1 cellular context compared by ENCODE assay signal in the genomic region with DNA sequence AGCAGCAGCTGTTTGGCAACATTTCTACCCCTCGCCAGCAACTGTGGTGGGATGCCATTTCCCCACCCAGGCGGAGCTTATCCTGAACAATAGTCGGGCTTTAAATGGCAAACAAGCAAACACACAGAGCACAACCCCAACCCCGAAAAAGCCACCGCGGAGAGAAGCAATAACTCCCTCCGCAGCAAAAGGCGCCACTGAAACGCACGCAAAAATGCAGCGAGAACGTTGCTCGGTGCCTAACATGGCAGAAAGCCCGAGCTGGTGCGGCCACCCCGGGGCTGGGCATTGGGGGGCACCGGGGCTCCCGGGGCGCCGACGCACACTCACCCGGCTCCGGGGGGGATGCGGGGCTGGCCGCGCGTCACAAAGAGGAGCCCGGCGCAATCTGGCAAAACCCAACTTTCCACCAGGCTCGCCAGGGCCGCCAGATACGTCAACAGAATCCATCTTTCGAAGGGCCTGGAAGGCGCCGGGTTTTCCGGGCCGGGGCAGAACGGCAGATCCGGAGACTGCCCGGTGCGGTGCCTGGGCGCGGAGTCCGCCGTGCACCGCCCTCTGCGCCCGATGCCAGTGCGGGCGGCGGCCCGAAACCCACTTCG.
A peak's percentile ranks its signal among the peaks of the same experiment; 100 is the strongest.
TF ChIP-seq lines count a peak whose summit lies in the region.

No MANE protein-coding gene starts in this region.

TF ChIP-seq in H1, 55 proteins besides CTCF, POLR2A, EP300 and RAD21 (continued from another document):
- TF ChIP-seq TCF12 (IDR thresholded peaks at IDR 0.05; ENCODE audit: low read depth, low read length): no peak
- TF ChIP-seq SUZ12 (IDR thresholded peaks at IDR 0.05; ENCODE audit: low read length): peak; percentile 24
- peak; percentile 8; the same call in 1 of the 2 replicates for TF ChIP-seq CREB1 (IDR thresholded peaks at IDR 0.05)
